1 cellular context compared by ENCODE assay signal in genomic region chr22:42688914-42689275, GRCh38.
TF ChIP-seq lines count a peak whose summit lies in the region.

No MANE protein-coding gene starts in this region.

TF ChIP-seq in K562, 482 proteins besides CTCF, POLR2A, EP300 and RAD21:
- TF ChIP-seq XRCC3 (IDR thresholded peaks at IDR 0.05) = no peak
- TF ChIP-seq RBM15 (IDR thresholded peaks at IDR 0.05; ENCODE audit: insufficient read depth, low read length) = no peak
- TF ChIP-seq, protein P1, sequence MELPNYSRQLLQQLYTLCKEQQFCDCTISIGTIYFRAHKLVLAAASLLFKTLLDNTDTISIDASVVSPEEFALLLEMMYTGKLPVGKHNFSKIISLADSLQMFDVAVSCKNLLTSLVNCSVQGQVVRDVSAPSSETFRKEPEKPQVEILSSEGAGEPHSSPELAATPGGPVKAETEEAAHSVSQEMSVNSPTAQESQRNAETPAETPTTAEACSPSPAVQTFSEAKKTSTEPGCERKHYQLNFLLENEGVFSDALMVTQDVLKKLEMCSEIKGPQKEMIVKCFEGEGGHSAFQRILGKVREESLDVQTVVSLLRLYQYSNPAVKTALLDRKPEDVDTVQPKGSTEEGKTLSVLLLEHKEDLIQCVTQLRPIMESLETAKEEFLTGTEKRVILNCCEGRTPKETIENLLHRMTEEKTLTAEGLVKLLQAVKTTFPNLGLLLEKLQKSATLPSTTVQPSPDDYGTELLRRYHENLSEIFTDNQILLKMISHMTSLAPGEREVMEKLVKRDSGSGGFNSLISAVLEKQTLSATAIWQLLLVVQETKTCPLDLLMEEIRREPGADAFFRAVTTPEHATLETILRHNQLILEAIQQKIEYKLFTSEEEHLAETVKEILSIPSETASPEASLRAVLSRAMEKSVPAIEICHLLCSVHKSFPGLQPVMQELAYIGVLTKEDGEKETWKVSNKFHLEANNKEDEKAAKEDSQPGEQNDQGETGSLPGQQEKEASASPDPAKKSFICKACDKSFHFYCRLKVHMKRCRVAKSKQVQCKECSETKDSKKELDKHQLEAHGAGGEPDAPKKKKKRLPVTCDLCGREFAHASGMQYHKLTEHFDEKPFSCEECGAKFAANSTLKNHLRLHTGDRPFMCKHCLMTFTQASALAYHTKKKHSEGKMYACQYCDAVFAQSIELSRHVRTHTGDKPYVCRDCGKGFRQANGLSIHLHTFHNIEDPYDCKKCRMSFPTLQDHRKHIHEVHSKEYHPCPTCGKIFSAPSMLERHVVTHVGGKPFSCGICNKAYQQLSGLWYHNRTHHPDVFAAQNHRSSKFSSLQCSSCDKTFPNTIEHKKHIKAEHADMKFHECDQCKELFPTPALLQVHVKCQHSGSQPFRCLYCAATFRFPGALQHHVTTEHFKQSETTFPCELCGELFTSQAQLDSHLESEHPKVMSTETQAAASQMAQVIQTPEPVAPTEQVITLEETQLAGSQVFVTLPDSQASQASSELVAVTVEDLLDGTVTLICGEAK (IDR thresholded peaks at IDR 0.05) = no peak
- TF ChIP-seq, protein P1 (CRISPR knock-in tag; IDR thresholded peaks at IDR 0.05) = no peak
- no peak for TF ChIP-seq RBM25 (IDR thresholded peaks at IDR 0.05; ENCODE audit: low read depth, low read length, severe bottlenecking)
- TF ChIP-seq TEAD1 (CRISPR knock-in tag; IDR thresholded peaks at IDR 0.05) = no peak
- TF ChIP-seq SMARCC2 (IDR thresholded peaks at IDR 0.05; ENCODE audit: low read depth) = no peak
- no peak for TF ChIP-seq ARNT (IDR thresholded peaks at IDR 0.05)
